Comparison of ENCODE assay signal across 12 cellular contexts in the genomic region with DNA sequence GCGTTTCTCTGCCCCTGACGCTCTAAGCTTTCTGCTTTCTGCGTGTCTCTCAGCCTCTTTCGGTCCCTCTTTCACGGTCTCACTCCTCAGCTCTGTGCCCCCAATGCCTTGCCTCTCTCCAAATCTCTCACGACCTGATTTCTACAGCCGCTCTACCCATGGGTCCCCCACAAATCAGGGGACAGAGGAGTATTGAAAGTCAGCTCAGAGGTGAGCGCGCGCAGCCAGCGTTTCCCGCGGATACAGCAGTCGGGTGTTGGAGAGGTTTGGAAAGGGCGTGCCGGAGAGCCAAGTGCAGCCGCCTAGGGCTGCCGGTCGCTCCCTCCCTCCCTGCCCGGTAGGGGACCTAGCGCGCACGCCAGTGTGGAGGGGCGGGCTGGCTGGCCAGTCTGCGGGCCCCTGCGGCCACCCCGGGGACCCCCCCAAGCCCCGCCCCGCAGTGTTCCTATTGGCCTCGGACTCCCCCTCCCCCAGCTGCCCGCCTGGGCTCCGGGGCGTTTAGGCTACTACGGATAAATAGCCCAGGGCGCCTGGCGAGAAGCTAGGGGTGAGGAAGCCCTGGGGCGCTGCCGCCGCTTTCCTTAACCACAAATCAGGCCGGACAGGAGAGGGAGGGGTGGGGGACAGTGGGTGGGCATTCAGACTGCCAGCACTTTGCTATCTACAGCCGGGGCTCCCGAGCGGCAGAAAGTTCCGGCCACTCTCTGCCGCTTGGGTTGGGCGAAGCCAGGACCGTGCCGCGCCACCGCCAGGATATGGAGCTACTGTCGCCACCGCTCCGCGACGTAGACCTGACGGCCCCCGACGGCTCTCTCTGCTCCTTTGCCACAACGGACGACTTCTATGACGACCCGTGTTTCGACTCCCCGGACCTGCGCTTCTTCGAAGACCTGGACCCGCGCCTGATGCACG. TPM values are rescaled to one million over a fixed set of nuclear protein-coding genes. Genes with fewer than 3 reads are reported as not detected.
A peak's percentile ranks its signal among the peaks of the same experiment; 100 is the strongest.
DNase-seq lines count a peak whose midpoint lies in the region; ATAC-seq and TF ChIP-seq lines count a peak whose summit lies in the region.
"Had no signal": no experiment of that assay in that cellular context is flagged by ENCODE, and none has a peak within 500 bp of the region (broad histone marks: within the 10 kb centered on the region; RNA-seq: fewer than 3 reads in every experiment).

A gene (plus strand): TSS at position 544 of the 912 bp plus-strand sequence. CDS start 212 bp downstream, at position 756.

- peaks cover 14% of the 10 kb centered on the region for H3K27me3 Mint-ChIP-seq in endothelial cell (ENCODE audit: unreplicated experiment)

- TF ChIP-seq CTCF in OCI-LY7 (conservative IDR thresholded peaks at IDR 0.05; ENCODE audit: low read length): no peak
- TF ChIP-seq CTCF in endothelial cell (IDR thresholded peaks at IDR 0.05; ENCODE audit: unreplicated experiment): no peak

- CTCF ChIA-PET in OCI-LY7 (lab: Charles Lee; ENCODE audit: unreplicated experiment): no interaction called here

- H4K20me1 ChIP-seq in OCI-LY7 (ENCODE audit: insufficient read depth, low read length): no peaks in the 10 kb centered on the region

- peak; percentile 12 for DNase-seq in DMS79 (lab: John Stamatoyannopoulos, UW)
- peak; percentile 97 for DNase-seq in LHCN-M2 (ENCODE audit: low read depth)
- DNase-seq in mesenteric fat pad (ENCODE audit: low spot score): peak; percentile 83
- DNase-seq in OCI-LY7 (ENCODE audit: low spot score): no peak
- DNase-seq in endothelial cell (ENCODE audit: low spot score): no peak
- DNase-seq: CD8-positive, alpha-beta T cell had no signal

- no peak within 1 kb of the TSS for H3K4me2 ChIP-seq in OCI-LY7 (ENCODE audit: low read length)

- no peaks in the 10 kb centered on the region for H3K36me3 ChIP-seq in ectodermal cell (ENCODE audit: control insufficient read depth, insufficient read depth, low read length)
- H3K36me3 ChIP-seq in OCI-LY7 (ENCODE audit: insufficient read depth, low read length): no peaks in the 10 kb centered on the region

- H3K9me3 ChIP-seq in ectodermal cell (ENCODE audit: control insufficient read depth, low read length) (no peaks in the 10 kb centered on the region), OCI-LY7 (ENCODE audit: low read length) (no peaks in the 10 kb centered on the region)

- no peak within 1 kb of the TSS for H3K27ac Mint-ChIP-seq in endothelial cell (ENCODE audit: unreplicated experiment)
- H3K27ac Mint-ChIP-seq: CD8-positive, alpha-beta T cell; memory B cell; T-helper 2 cell treated with Interferon-gamma antibody and Interleukin-4, amounts not matched to agents 5 μg/mL and 100 μg/mL, for 36 hours had no signal

- no peaks in the 10 kb centered on the region for H3K79me2 ChIP-seq in OCI-LY7 (ENCODE audit: insufficient read depth, low read depth, low read length)

- intact Hi-C loops in OCI-LY7 (cut with micrococcal nuclease; ENCODE audit: unreplicated experiment): no loop called here

- H3K4me3 Mint-ChIP-seq in endothelial cell (ENCODE audit: unreplicated experiment): no peak within 1 kb of the TSS
- H3K4me3 Mint-ChIP-seq: CD8-positive, alpha-beta T cell; memory B cell; T-helper 2 cell treated with Interferon-gamma antibody and Interleukin-4, amounts not matched to agents 5 μg/mL and 100 μg/mL, for 36 hours had no signal

- H3K9me3 Mint-ChIP-seq in endothelial cell (ENCODE audit: unreplicated experiment): no peaks in the 10 kb centered on the region
- H3K9me3 Mint-ChIP-seq: CD8-positive, alpha-beta T cell; memory B cell; T-helper 2 cell treated with Interferon-gamma antibody and Interleukin-4, amounts not matched to agents 5 μg/mL and 100 μg/mL, for 36 hours had no signal

- ATAC-seq in HG02610 (IDR thresholded peaks at IDR 0.05; ENCODE audit: unreplicated experiment): no peak
- no peak for ATAC-seq in GM19463 (IDR thresholded peaks at IDR 0.05; ENCODE audit: unreplicated experiment)
- ATAC-seq: CD8-positive, alpha-beta T cell had no signal

- H3K4me1 ChIP-seq in ectodermal cell (ENCODE audit: control insufficient read depth, insufficient read depth, low read length) (peaks cover 17% of the 10 kb centered on the region), OCI-LY7 (ENCODE audit: insufficient read depth, low read length, poor library complexity, severe bottlenecking) (no peaks in the 10 kb centered on the region)

- no peak within 1 kb of the TSS for H2AFZ ChIP-seq in OCI-LY7 (ENCODE audit: low read length)

- H3K9me2 ChIP-seq in OCI-LY7 (ENCODE audit: insufficient read depth, low read length): no peaks in the 10 kb centered on the region

- WGBS in ectodermal cell, 2 experiments: 3% methylated on average over 69 of the region's 69 CpGs

- no TSS peak for BruUV-seq in OCI-LY7 (replicated peaks; lab: Mats Ljungman, UMichigan)

- no peaks in the 10 kb centered on the region for H3K36me3 Mint-ChIP-seq in endothelial cell (ENCODE audit: low read depth, unreplicated experiment)
- H3K36me3 Mint-ChIP-seq: CD8-positive, alpha-beta T cell; memory B cell had no signal

- H3K27ac ChIP-seq in ectodermal cell (ENCODE audit: insufficient read depth, low read depth, low read length, poor library complexity, severe bottlenecking) (no peak within 1 kb of the TSS), OCI-LY7 (ENCODE audit: low read depth, low read length, poor library complexity, severe bottlenecking) (no peak within 1 kb of the TSS)

- no peaks in the 10 kb centered on the region for H3K4me1 Mint-ChIP-seq in endothelial cell (ENCODE audit: unreplicated experiment)
- H3K4me1 Mint-ChIP-seq: memory B cell had no signal

- POLR2A ChIA-PET in OCI-LY7 (lab: Charles Lee): no interaction called here

- peak within 1 kb of the TSS; percentile 8 for H3K4me3 ChIP-seq in ectodermal cell (ENCODE audit: insufficient read depth, low read depth, low read length)
- H3K4me3 ChIP-seq in OCI-LY7 (ENCODE audit: low read depth, low read length, poor library complexity, severe bottlenecking): no peak within 1 kb of the TSS

- H3K27me3 ChIP-seq in ectodermal cell (ENCODE audit: control insufficient read depth, insufficient read depth, low read length, poor library complexity, severe bottlenecking): peaks cover 96% of the 10 kb centered on the region

RNA-seq across cellular contexts. Expression of the gene that starts here (rescaled TPM):
- total RNA-seq in LHCN-M2 (2014; rRNA removed) (421 and 521 TPM in 2 replicates), mesenteric fat pad (not detected), OCI-LY7 (2022) (not detected in 2 replicates), endothelial cell (ENCODE audit: unreplicated experiment) (not detected)
- 96.3 TPM for polyA plus RNA-seq in LHCN-M2 (2012)
- not detected for polyA plus RNA-seq in ectodermal cell (2013, experiment 1 of 4)
- polyA plus RNA-seq in ectodermal cell (2013, experiment 2 of 4): not detected
- not detected for polyA plus RNA-seq in ectodermal cell (2013, experiment 3 of 4)
- polyA plus RNA-seq in ectodermal cell (2013, experiment 4 of 4): not detected
- not detected in 2 replicates for total RNA-seq in OCI-LY7 (2014; rRNA removed; shearing (Covaris generic))
- total RNA-seq: CD8-positive, alpha-beta T cell; HT1080 had no signal

Comparison
In these comparisons a context has a peak if more than half of its experiments do, and no peak if none do; other contexts are left out.
1. RNA of the gene that starts here (total RNA-seq): 421 to 521 TPM in LHCN-M2; not detected in endothelial cell (single experiment), not detected in mesenteric fat pad (single experiment) and not detected in OCI-LY7; every median in the first group is over 100 times any median in the second.
2. Peak in DNase-seq in mesenteric fat pad; RNA of the gene not detected or under 1 TPM.
3. DNase-seq: peak in DMS79 (single experiment) and LHCN-M2 (single experiment); none in OCI-LY7 (single experiment) and endothelial cell (single experiment).